In the genomic region with DNA sequence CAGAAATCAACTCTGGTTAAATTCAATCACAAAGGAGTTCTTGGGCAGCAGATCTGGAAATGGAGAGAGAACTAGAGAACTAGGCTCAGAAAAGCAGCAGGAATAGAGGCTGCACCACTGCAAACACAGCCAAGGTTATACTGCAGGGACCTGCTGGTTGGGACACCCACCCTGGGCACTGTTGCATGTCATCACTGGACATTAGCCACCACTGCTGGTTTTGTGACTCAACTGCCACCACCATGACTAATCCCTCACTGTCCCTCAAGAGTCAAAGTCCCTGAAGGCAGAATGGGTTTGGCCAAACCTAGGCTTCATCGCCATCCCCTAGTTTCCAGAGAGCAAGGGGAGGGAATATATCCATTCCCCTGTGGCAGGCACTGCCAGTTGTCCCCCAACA, we compare ENCODE assay signal across 19 cellular contexts. TPM values are rescaled to one million over a fixed set of nuclear protein-coding genes. Genes with fewer than 3 reads are reported as not detected.
DNase-seq lines count a peak whose midpoint lies in the region; ATAC-seq, FAIRE-seq and TF ChIP-seq lines count a peak whose summit lies in the region.
"Had no signal": no experiment of that assay in that cellular context is flagged by ENCODE, and none has a peak within 500 bp of the region (broad histone marks: within the 10 kb centered on the region; RNA-seq: fewer than 3 reads in every experiment).

No MANE protein-coding gene starts in this region.

- H3K4me3 ChIP-seq in bronchial epithelial cell (ENCODE audit: low read depth, low read length) (no peak overlapping the region), psoas muscle (no peak overlapping the region), body of pancreas (no peak overlapping the region), OCI-LY7 (ENCODE audit: low read depth, low read length, poor library complexity, severe bottlenecking) (no peak overlapping the region)
- H3K4me3 ChIP-seq: thyroid gland had no signal

- no peaks in the 10 kb centered on the region for H4K20me1 ChIP-seq in OCI-LY7 (ENCODE audit: insufficient read depth, low read length)

- peaks cover 32% of the 10 kb centered on the region for H3K36me3 Mint-ChIP-seq in activated T-cell treated with anti-CD3 and anti-CD28 coated beads, Interleukin-2, amount 50 U/mL, for 24 hours (ENCODE audit: low read depth)

- CTCF ChIA-PET in OCI-LY7 (lab: Charles Lee; ENCODE audit: unreplicated experiment), result no interaction called here

- no peak for TF ChIP-seq CTCF in bronchial epithelial cell (IDR thresholded peaks at IDR 0.05; ENCODE audit: insufficient read depth, low read length, severe bottlenecking)
- no peak for TF ChIP-seq CTCF in psoas muscle (IDR thresholded peaks at IDR 0.05)
- TF ChIP-seq CTCF in body of pancreas (IDR thresholded peaks at IDR 0.05), result no peak
- TF ChIP-seq CTCF in OCI-LY7 (conservative IDR thresholded peaks at IDR 0.05; ENCODE audit: low read length), result no peak

- H3K36me3 ChIP-seq in bronchial epithelial cell (ENCODE audit: control insufficient read depth, insufficient read depth, low read length), result no peaks in the 10 kb centered on the region
- no peaks in the 10 kb centered on the region for H3K36me3 ChIP-seq in psoas muscle (ENCODE audit: insufficient read depth in 1 of 2, low read depth in 1 of 2)
- no peaks in the 10 kb centered on the region for H3K36me3 ChIP-seq in body of pancreas (replicated peaks in 1 of 2; ENCODE audit: insufficient read depth in 1 of 2, low read depth in 2 of 2)
- peaks cover 22% of the 10 kb centered on the region for H3K36me3 ChIP-seq in OCI-LY7 (ENCODE audit: insufficient read depth, low read length)
- H3K36me3 ChIP-seq: thyroid gland had no signal

- no peak overlapping the region for H3K4me3 Mint-ChIP-seq in activated T-cell treated with anti-CD3 and anti-CD28 coated beads, Interleukin-2, amount 50 U/mL, for 24 hours
- H3K4me3 Mint-ChIP-seq: H9 had no signal

- FAIRE-seq in RCC 7860 (lab: Jason Lieb, UNC), result peak; percentile 54
- peak; percentile 62 for FAIRE-seq in bronchial epithelial cell (lab: Jason Lieb, UNC)
- FAIRE-seq: GM19239 had no signal

- ATAC-seq in psoas muscle (peak; percentile 60 to 77 (median 74)), body of pancreas (no peak), GM19395 (IDR thresholded peaks at IDR 0.05; ENCODE audit: unreplicated experiment) (no peak)
- ATAC-seq: foreskin keratinocyte had no signal

- peak overlapping the region; percentile 90 for H3K27ac Mint-ChIP-seq in activated T-cell treated with anti-CD3 and anti-CD28 coated beads, Interleukin-2, amount 50 U/mL, for 24 hours
- H3K27ac Mint-ChIP-seq: H9 had no signal

- no peaks in the 10 kb centered on the region for H3K9me2 ChIP-seq in OCI-LY7 (ENCODE audit: insufficient read depth, low read length)

- POLR2A ChIA-PET in OCI-LY7 (lab: Charles Lee), result interaction anchor here (0.8 kb wide), 1 partner anchor 38 kb away, joined by 4 read pairs; no protein-coding TSS in a partner anchor

- H3K4me1 ChIP-seq in psoas muscle (peaks cover 28% of the 10 kb centered on the region), body of pancreas (peaks cover 49% of the 10 kb centered on the region), OCI-LY7 (ENCODE audit: insufficient read depth, low read length, poor library complexity, severe bottlenecking) (peaks cover 13% of the 10 kb centered on the region)
- H3K4me1 ChIP-seq: foreskin keratinocyte had no signal

- DNase-seq in activated T-cell treated with anti-CD3 and anti-CD28 coated beads, Interleukin-2, amount 50 U/mL, for 24 hours, result no peak
- no peak for DNase-seq in activated T-cell treated with anti-CD3 and anti-CD28 coated beads, Interleukin-2, amount 50 U/mL, for 1 hour
- DNase-seq in RCC 7860 (ENCODE audit: low spot score) (peak; percentile 11), bronchial epithelial cell (ENCODE audit: low read depth) (no peak), psoas muscle (no peak), body of pancreas (no peak), OCI-LY7 (ENCODE audit: low spot score) (no peak)
- DNase-seq: activated gamma-delta T cell; foreskin keratinocyte; H9; kidney glomerular epithelial cell; NCI-H2029; NK-92 treated with Interleukin-12 subunit alpha and Interleukin-12 subunit beta, amount 100 ng/mL, for 24 hours; stimulated activated CD4-positive, alpha-beta T cell treated with anti-CD3 and anti-CD28 coated beads, Interleukin-12 subunit alpha, Interleukin-12 subunit beta, amount 100 ng/mL, for 4 hours; thyroid gland; WERI-Rb-1 had no signal

- intact Hi-C loops in psoas muscle (cut with DNase I) (loop anchor here in 1 of 2 donors (5.0 kb wide), 1 partner anchor 40 kb away; a partner anchor contains a TSS), body of pancreas (cut with DNase I) (no loop called here), OCI-LY7 (cut with micrococcal nuclease; ENCODE audit: unreplicated experiment) (no loop called here)

- no peaks in the 10 kb centered on the region for H3K9me3 Mint-ChIP-seq in activated T-cell treated with anti-CD3 and anti-CD28 coated beads, Interleukin-2, amount 50 U/mL, for 24 hours

- no peak overlapping the region for H3K4me2 ChIP-seq in OCI-LY7 (ENCODE audit: low read length)

- H3K4me1 Mint-ChIP-seq in activated T-cell treated with anti-CD3 and anti-CD28 coated beads, Interleukin-2, amount 50 U/mL, for 24 hours (ENCODE audit: low read depth), result peaks cover 57% of the 10 kb centered on the region

- no TSS peak for BruUV-seq in OCI-LY7 (replicated peaks; lab: Mats Ljungman, UMichigan)

- no peak overlapping the region for H3K27ac ChIP-seq in psoas muscle
- no peak overlapping the region for H3K27ac ChIP-seq in body of pancreas
- no peak overlapping the region for H3K27ac ChIP-seq in OCI-LY7 (ENCODE audit: low read depth, low read length, poor library complexity, severe bottlenecking)
- H3K27ac ChIP-seq: C4-2B, foreskin keratinocyte, WERI-Rb-1 had no signal

- no peaks in the 10 kb centered on the region for H3K27me3 ChIP-seq in bronchial epithelial cell (ENCODE audit: control insufficient read depth, insufficient read depth, low read length)
- peaks cover 0 to 7% (median 0%) of the 10 kb centered on the region in 3 donors for H3K27me3 ChIP-seq in psoas muscle (ENCODE audit: insufficient read depth in 3 of 3, low read length in 2 of 3)
- no peaks in the 10 kb centered on the region for H3K27me3 ChIP-seq in body of pancreas
- H3K27me3 ChIP-seq: foreskin keratinocyte, thyroid gland had no signal

- no peak overlapping the region for H2AFZ ChIP-seq in OCI-LY7 (ENCODE audit: low read length)

- H3K9me3 ChIP-seq in psoas muscle (no peaks in the 10 kb centered on the region), body of pancreas (no peaks in the 10 kb centered on the region), OCI-LY7 (ENCODE audit: low read length) (no peaks in the 10 kb centered on the region)
- H3K9me3 ChIP-seq: thyroid gland had no signal

- WGBS in psoas muscle, 3 donors, result 71 to 100% (median 89%) methylated on average over 1 of the region's 1 CpG
- 100% methylated on average over 1 of the region's 1 CpG; no CpG with 5 or more reads in 1 of the 2 donors for WGBS in body of pancreas, 2 donors

- no peaks in the 10 kb centered on the region; the same call in 1 of the 2 replicates for H3K79me2 ChIP-seq in OCI-LY7 (ENCODE audit: insufficient read depth, low read depth, low read length)

- TF ChIP-seq POLR2A in body of pancreas (IDR thresholded peaks at IDR 0.05), result no peak

- peaks cover 32% of the 10 kb centered on the region for H3K27me3 Mint-ChIP-seq in activated T-cell treated with anti-CD3 and anti-CD28 coated beads, Interleukin-2, amount 50 U/mL, for 24 hours

RNA-seq across cellular contexts. Expression of a gene that starts 38.1 kb away (rescaled TPM):
- total RNA-seq in bronchial epithelial cell, result 114 and 119 TPM in 2 replicates
- total RNA-seq in psoas muscle, result 100 to 1,000 TPM in 2 of 4 donors, 10 to 100 TPM in 2; 56.1 to 158 (median 101) TPM
- polyA plus RNA-seq in psoas muscle, result 100 to 1,000 TPM; 127 to 368 (median 202) TPM
- 100 to 1,000 TPM in 1 of 2 donors, 10 to 100 TPM in 1; 51.6 to 105 TPM for total RNA-seq in body of pancreas
- total RNA-seq in OCI-LY7 (2014; rRNA removed; shearing (Covaris generic)), result 56.8 and 75.5 TPM in 2 replicates
- 119 and 136 TPM in 2 replicates for total RNA-seq in OCI-LY7 (2022)

RNA-seq across cellular contexts. Expression of a gene that starts 39.7 kb away (rescaled TPM):
- total RNA-seq in bronchial epithelial cell (21.1 and 28.9 TPM in 2 replicates), psoas muscle (10 to 100 TPM; 27.6 to 46.9 (median 33.9) TPM), body of pancreas (10 to 100 TPM; 27.8 to 36.3 TPM), OCI-LY7 (2022) (48.6 and 50.2 TPM in 2 replicates)
- polyA plus RNA-seq in psoas muscle, result 10 to 100 TPM; 33.5 to 54.4 (median 35.5) TPM
- total RNA-seq in OCI-LY7 (2014; rRNA removed; shearing (Covaris generic)), result 31.2 and 45.8 TPM in 2 replicates

Comparison
In these comparisons a context has a peak if more than half of its experiments do, and no peak if none do; other contexts are left out.
1. ATAC-seq: peak in psoas muscle (4 of 4); none in body of pancreas (single experiment) and GM19395 (single experiment).